Comparison of ENCODE assay signal across 1 cellular context in genomic region chr5:56328753-56329560, GRCh38.
TF ChIP-seq lines count a peak whose summit lies in the region.

No MANE protein-coding gene starts in this region.

TF ChIP-seq in HepG2, 621 proteins besides CTCF, POLR2A, EP300 and RAD21 (continued from another document):
- TF ChIP-seq REST (IDR thresholded peaks at IDR 0.05; ENCODE audit: borderline replicate concordance in 1 of 2, low read depth in 1 of 2, low read length in 2 of 2), result no peak
- TF ChIP-seq PREB (CRISPR knock-in tag; IDR thresholded peaks at IDR 0.05), result no peak
- TF ChIP-seq ZNF691 (CRISPR knock-in tag; IDR thresholded peaks at IDR 0.05; ENCODE audit: borderline replicate concordance, low read depth), result no peak
- no peak for TF ChIP-seq ZNF512B (CRISPR knock-in tag; IDR thresholded peaks at IDR 0.05; ENCODE audit: borderline replicate concordance)
- TF ChIP-seq YEATS2 (CRISPR knock-in tag; IDR thresholded peaks at IDR 0.05; ENCODE audit: borderline replicate concordance), result no peak
- TF ChIP-seq ZNF430 (CRISPR knock-in tag; IDR thresholded peaks at IDR 0.05), result no peak
- TF ChIP-seq ZNF800 (CRISPR knock-in tag; IDR thresholded peaks at IDR 0.05), result no peak
